Comparison of ENCODE assay signal across 20 cellular contexts in the genomic region with DNA sequence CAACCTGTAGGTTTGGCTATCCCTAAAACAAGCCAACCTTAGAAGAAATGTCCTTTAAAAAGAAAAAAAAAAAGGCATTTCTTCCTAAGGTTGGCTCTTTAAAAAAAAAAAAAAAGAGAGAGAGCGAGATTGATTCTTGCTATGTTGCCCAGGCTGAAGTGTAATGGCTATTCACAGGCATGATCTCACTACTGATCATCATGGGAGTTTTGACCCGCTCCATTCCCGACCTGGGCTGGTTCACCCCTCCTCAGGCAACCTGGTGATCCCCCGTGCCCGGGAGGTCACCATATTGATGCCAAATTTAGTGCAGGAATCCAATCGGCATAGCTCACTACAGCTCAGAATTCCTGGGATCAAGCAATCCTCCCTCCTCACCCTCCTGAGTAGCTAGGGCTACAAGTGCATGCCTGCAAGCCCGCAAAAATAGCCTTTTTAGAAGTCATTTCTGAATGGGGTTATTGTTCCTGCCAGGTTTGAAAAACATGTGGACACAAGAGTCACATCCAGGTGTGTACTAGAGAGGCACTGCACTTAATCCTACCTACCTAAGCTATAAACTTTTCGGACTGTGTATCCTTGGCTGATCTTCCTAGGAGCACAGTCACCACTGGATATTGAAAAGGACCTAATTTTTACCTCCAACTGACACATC.
DNase-seq lines count a peak whose midpoint lies in the region; ATAC-seq and TF ChIP-seq lines count a peak whose summit lies in the region.
"Had no signal": no experiment of that assay in that cellular context is flagged by ENCODE, and none has a peak within 500 bp of the region (broad histone marks: within the 10 kb centered on the region; RNA-seq: fewer than 3 reads in every experiment).

No MANE protein-coding gene starts in this region.

- H4K5ac ChIP-seq in IMR-90 (ENCODE audit: low read depth, low read length), result peak overlapping the region; percentile 42

- no peak for TF ChIP-seq POLR2A in IMR-90 (IDR thresholded peaks at IDR 0.05; ENCODE audit: low read depth, low read length)
- no peak for TF ChIP-seq POLR2A in erythroblast (IDR thresholded peaks at IDR 0.05; ENCODE audit: low read length)

- in situ Hi-C loops in IMR-90 (cut with MboI; ENCODE audit: low sequenced_read_pairs), result no loop called here

- POLR2A ChIA-PET in IMR-90 (lab: Charles Lee; ENCODE audit: unreplicated experiment), result no interaction called here

- H3K36me3 ChIP-seq in ACC112 (ENCODE audit: insufficient read depth, low read length) (no peaks in the 10 kb centered on the region), IMR-90 (ENCODE audit: control insufficient read depth, insufficient read depth, low read length) (peaks cover 7% of the 10 kb centered on the region)
- H3K36me3 ChIP-seq: thyroid gland had no signal

- no peak overlapping the region for H3K9ac ChIP-seq in IMR-90 (ENCODE audit: low read depth, low read length)
- H3K9ac ChIP-seq: KMS-11 had no signal

- H3K18ac ChIP-seq in IMR-90 (ENCODE audit: low read depth, low read length), result peak overlapping the region; percentile 20; the same call in 1 of the 2 replicates

- H4K8ac ChIP-seq in IMR-90 (ENCODE audit: low read depth in 2 of 2, low read length in 2 of 2), result peak overlapping the region in 1 of 2 experiments; percentile 69; a peak in 2 of 4 replicates

- no peaks in the 10 kb centered on the region for H3K27me3 Mint-ChIP-seq in nephron progenitor cell (ENCODE audit: low read depth, poor library complexity)
- H3K27me3 Mint-ChIP-seq: CD4-positive, CD25-positive, alpha-beta regulatory T cell had no signal

- H3K79me2 ChIP-seq in ACC112 (ENCODE audit: control insufficient read depth, insufficient read depth, low read length, unreplicated experiment), result no peaks in the 10 kb centered on the region

- intact Hi-C loops in IMR-90 (cut with micrococcal nuclease), result no loop called here

- no peaks in the 10 kb centered on the region for H3K27me3 ChIP-seq in ACC112 (ENCODE audit: insufficient read depth, low read length)
- 0 out of 2 replicates have a peak, but pooled peaks cover 2% of the 10 kb centered on the region for H3K27me3 ChIP-seq in IMR-90 (ENCODE audit: control insufficient read depth, insufficient read depth, low read length)
- H3K27me3 ChIP-seq: esophagus muscularis mucosa, thyroid gland had no signal

- peak overlapping the region; percentile 65 for H2BK20ac ChIP-seq in IMR-90 (ENCODE audit: low read depth, low read length)

- H3K4me2 ChIP-seq in IMR-90 (ENCODE audit: low read depth, low read length), result no peak overlapping the region
- H3K4me2 ChIP-seq: KMS-11 had no signal

- no peak overlapping the region for H2BK15ac ChIP-seq in IMR-90 (ENCODE audit: low read depth, low read length)

- H2AK9ac ChIP-seq in IMR-90 (replicated peaks; ENCODE audit: low read depth, low read length, poor library complexity), result no peak overlapping the region

- H3K9me1 ChIP-seq in IMR-90 (ENCODE audit: insufficient read depth, low read length), result peaks cover 6% of the 10 kb centered on the region; the same call in 1 of the 2 replicates

- TF ChIP-seq CTCF in IMR-90 (conservative IDR thresholded peaks at IDR 0.05; ENCODE audit: low read depth, low read length) (no peak), epithelial cell of esophagus (IDR thresholded peaks at IDR 0.05; ENCODE audit: insufficient read depth, low read depth, low read length, missing control alignments) (no peak), nephron progenitor cell (IDR thresholded peaks at IDR 0.05) (no peak)

- DNase-seq in IMR-90, result peak; percentile 11
- peak; percentile 24 for DNase-seq in epithelial cell of esophagus (ENCODE audit: low read depth)
- DNase-seq in nephron progenitor cell, result no peak
- DNase-seq in nucleus accumbens (lab: John Stamatoyannopoulos, UW), result no peak
- no peak for DNase-seq in erythroblast (lab: John Stamatoyannopoulos, UW)
- no peak for DNase-seq in GOT3 (lab: John Stamatoyannopoulos, UW)
- DNase-seq: ACHN; activated CD4-positive, CD25-positive, alpha-beta regulatory T cell; activated effector memory CD4-positive, alpha-beta T cell treated with anti-CD3 and anti-CD28 coated beads, Interleukin-2, amount 50 U/mL, for 16 hours; CD4-positive, CD25-positive, alpha-beta regulatory T cell; DMS79 treated with DMSO at 0.1 percent for 48 hours; midbrain; NK-92 treated with Interleukin-12 subunit alpha and Interleukin-12 subunit beta, amount 100 ng/mL, for 24 hours; SHP77 treated with DMSO at 0.1 percent for 48 hours; T-helper 2 cell; thyroid gland had no signal

- H3K9me3 ChIP-seq in IMR-90 (ENCODE audit: control insufficient read depth, insufficient read depth, low read length), result no peaks in the 10 kb centered on the region
- H3K9me3 ChIP-seq: esophagus muscularis mucosa, thyroid gland had no signal

- peak overlapping the region; percentile 50 for H2AK5ac ChIP-seq in IMR-90 (ENCODE audit: low read depth, low read length)

- peaks cover 3% of the 10 kb centered on the region; the same call in 1 of the 2 replicates for H4K20me1 ChIP-seq in IMR-90 (ENCODE audit: insufficient read depth, low read length)

- TF ChIP-seq RAD21 in IMR-90 (IDR thresholded peaks at IDR 0.05; ENCODE audit: low read length), result no peak

- peak; percentile 13; the same call in 1 of the 2 replicates for ATAC-seq in IMR-90 (ENCODE audit: low read depth)
- no peak for ATAC-seq in HG03095 (IDR thresholded peaks at IDR 0.05; ENCODE audit: unreplicated experiment)

- no peak overlapping the region for H3K56ac ChIP-seq in IMR-90 (ENCODE audit: extremely low read depth, insufficient read depth, low read length)

- H3K4me3 Mint-ChIP-seq in nephron progenitor cell, result no peak overlapping the region
- H3K4me3 Mint-ChIP-seq: CD4-positive, CD25-positive, alpha-beta regulatory T cell had no signal

- BruUV-seq in IMR-90 (replicated peaks; lab: Mats Ljungman, UMichigan), result no TSS peak

- no peaks in the 10 kb centered on the region for H3K9me3 Mint-ChIP-seq in nephron progenitor cell

- CTCF ChIA-PET in IMR-90 (lab: Yijun Ruan, JAX), result no interaction called here

- H3K14ac ChIP-seq in IMR-90 (replicated peaks; ENCODE audit: low read depth, low read length), result peak overlapping the region; percentile 32; the same call in 1 of the 2 replicates

- H3K4me1 ChIP-seq in ACC112 (ENCODE audit: control insufficient read depth, insufficient read depth, low read length, unreplicated experiment) (peaks cover 26% of the 10 kb centered on the region), IMR-90 (ENCODE audit: control insufficient read depth, insufficient read depth, low read length) (peaks cover 6% of the 10 kb centered on the region)

- H3K27ac ChIP-seq in ACC112 (ENCODE audit: low read depth, low read length) (peak overlapping the region; percentile 47; the same call in 1 of the 2 replicates), IMR-90 (ENCODE audit: insufficient read depth, low read length) (peak overlapping the region; percentile 84)
- H3K27ac ChIP-seq: KMS-11, thyroid gland had no signal

- H3K4me3 ChIP-seq in ACC112 (ENCODE audit: low read depth, low read length) (no peak overlapping the region), IMR-90 (ENCODE audit: insufficient read depth, low read depth, low read length) (no peak overlapping the region), epithelial cell of esophagus (ENCODE audit: low read length) (no peak overlapping the region)
- H3K4me3 ChIP-seq: esophagus muscularis mucosa, thyroid gland had no signal

- peak overlapping the region; percentile 27; the same call in 1 of the 2 replicates for H3K23ac ChIP-seq in IMR-90 (ENCODE audit: low read depth, low read length)

- H4K91ac ChIP-seq in IMR-90 (ENCODE audit: insufficient read depth, low read depth, low read length), result no peak overlapping the region

- H3K36me3 Mint-ChIP-seq in nephron progenitor cell (ENCODE audit: low read depth), result peaks cover 63% of the 10 kb centered on the region

- WGBS in IMR-90 (ENCODE audit: extremely low coverage in 2 of 2, insufficient read length in 1 of 2), 2 experiments, result no CpG with 5 or more reads among the region's 8 CpGs

- no peak overlapping the region for H2AFZ ChIP-seq in ACC112 (ENCODE audit: low read length, unreplicated experiment)
- no peak overlapping the region for H2AFZ ChIP-seq in IMR-90 (replicated peaks; ENCODE audit: low read length, poor library complexity)

- H3K79me1 ChIP-seq in IMR-90 (ENCODE audit: low read depth in 1 of 2, low read length in 2 of 2), result peaks cover 13 to 15% of the 10 kb centered on the region in 2 experiments

- peak overlapping the region; percentile 42 for H3K27ac Mint-ChIP-seq in nephron progenitor cell

- peaks cover 11% of the 10 kb centered on the region for H3K4me1 Mint-ChIP-seq in nephron progenitor cell

- H2BK120ac ChIP-seq in IMR-90 (ENCODE audit: low read depth, low read length), result peak overlapping the region; percentile 81; the same call in 1 of the 2 replicates

- H2BK5ac ChIP-seq in IMR-90 (ENCODE audit: low read depth, low read length, poor library complexity, severe bottlenecking), result peak overlapping the region; percentile 39

- peak overlapping the region; percentile 63 for H3K4ac ChIP-seq in IMR-90 (ENCODE audit: low read depth, low read length)

- dilution Hi-C loops in IMR-90 (cut with HindIII; ENCODE audit: low sequenced_read_pairs, unreplicated experiment), result no loop called here

TF ChIP-seq in IMR-90, 13 proteins besides CTCF, POLR2A, EP300 and RAD21:
- TF ChIP-seq CEBPB (IDR thresholded peaks at IDR 0.05; ENCODE audit: low read depth, low read length), result no peak
- TF ChIP-seq MAFK (IDR thresholded peaks at IDR 0.05; ENCODE audit: low read depth, low read length), result no peak

Comparison
In these comparisons a context has a peak if more than half of its experiments do, and no peak if none do; other contexts are left out.
1. DNase-seq: peak in IMR-90 (single experiment) and epithelial cell of esophagus (single experiment); none in nephron progenitor cell (single experiment), nucleus accumbens (0 of 56), erythroblast (0 of 2) and GOT3 (single experiment).